ENCODE assay signal across 8 cellular contexts in genomic region chrX:46838482-46838857, GRCh38. TPM values are rescaled to one million over a fixed set of nuclear protein-coding genes. Genes with fewer than 3 reads are reported as not detected.
DNase-seq lines count a peak whose midpoint lies in the region; ATAC-seq lines count a peak whose summit lies in the region.

No MANE protein-coding gene starts in this region.

- H3K4me1 ChIP-seq in right cardiac atrium (ENCODE audit: control insufficient read depth, insufficient read depth, low read length) (no peaks in the 10 kb centered on the region), subcutaneous abdominal adipose tissue (ENCODE audit: control insufficient read depth in 5 of 5, insufficient read depth in 5 of 5, low read length in 5 of 5) (peaks cover 0 to 9% (median 8%) of the 10 kb centered on the region in 5 donors)

- H3K9me3 Mint-ChIP-seq in activated T-cell treated with anti-CD3 and anti-CD28 coated beads, Interleukin-2, amount 50 U/mL, for 4 hours: no peaks in the 10 kb centered on the region
- H3K9me3 Mint-ChIP-seq in activated CD4-positive, alpha-beta memory T cell treated with anti-CD3 and anti-CD28 coated beads, Interleukin-2, amount 10 ng/mL, durations not matched to agents 7 days and 5 days: no peaks in the 10 kb centered on the region

- peaks cover 9% of the 10 kb centered on the region for H3K4me1 Mint-ChIP-seq in activated T-cell treated with anti-CD3 and anti-CD28 coated beads, Interleukin-2, amount 50 U/mL, for 4 hours (ENCODE audit: low read depth)
- H3K4me1 Mint-ChIP-seq in activated CD4-positive, alpha-beta memory T cell treated with anti-CD3 and anti-CD28 coated beads, Interleukin-2, amount 10 ng/mL, durations not matched to agents 7 days and 5 days: peaks cover 9% of the 10 kb centered on the region

- no peak overlapping the region for H3K27ac ChIP-seq in right cardiac atrium (ENCODE audit: low read length)
- H3K27ac ChIP-seq in subcutaneous abdominal adipose tissue (ENCODE audit: low read depth, low read length): no peak overlapping the region

- peak overlapping the region; percentile 97 for H3K4me3 Mint-ChIP-seq in activated T-cell treated with anti-CD3 and anti-CD28 coated beads, Interleukin-2, amount 50 U/mL, for 4 hours
- peak overlapping the region; percentile 96 for H3K4me3 Mint-ChIP-seq in activated CD4-positive, alpha-beta memory T cell treated with anti-CD3 and anti-CD28 coated beads, Interleukin-2, amount 10 ng/mL, durations not matched to agents 7 days and 5 days

- intact Hi-C loops in right cardiac atrium (cut with DNase I): no loop called here

- 18% methylated on average over 1 of the region's 1 CpG for WGBS in right cardiac atrium

- no peaks in the 10 kb centered on the region for H3K9me3 ChIP-seq in right cardiac atrium (ENCODE audit: control insufficient read depth, low read length)
- H3K9me3 ChIP-seq in subcutaneous abdominal adipose tissue (ENCODE audit: control insufficient read depth in 5 of 5, low read length in 5 of 5): peaks cover 0 to 3% (median 0%) of the 10 kb centered on the region in 5 donors

- no peak for DNase-seq in activated T-cell treated with anti-CD3 and anti-CD28 coated beads, Interleukin-2, amount 50 U/mL, for 4 hours
- DNase-seq in activated T-cell treated with anti-CD3 and anti-CD28 coated beads, Interleukin-2, amount 50 U/mL, for 1 hour: no peak
- DNase-seq in activated CD4-positive, alpha-beta memory T cell treated with anti-CD3 and anti-CD28 coated beads, Interleukin-2, amount 10 ng/mL, durations not matched to agents 7 days and 5 days: no peak
- no peak for DNase-seq in right cardiac atrium
- no peak for DNase-seq in NCI-H748 treated with DMSO at 0.1 percent for 48 hours (lab: John Stamatoyannopoulos, UW)
- no peak for DNase-seq in mesenteric fat pad (ENCODE audit: low spot score)

- CTCF ChIA-PET in activated CD4-positive, alpha-beta memory T cell treated with anti-CD3 and anti-CD28 coated beads, Interleukin-2, amount 10 ng/mL, durations not matched to agents 7 days and 5 days (lab: Charles Lee): interaction anchor here (0.7 kb wide), 1 partner anchor 42 kb away, joined by 3 read pairs; no protein-coding TSS in a partner anchor

- H3K27me3 ChIP-seq in right cardiac atrium (ENCODE audit: control insufficient read depth, insufficient read depth) (no peaks in the 10 kb centered on the region), subcutaneous abdominal adipose tissue (ENCODE audit: control insufficient read depth in 5 of 5, insufficient read depth in 4 of 5, low read length in 5 of 5) (no peaks in the 10 kb centered on the region)

- H3K4me3 ChIP-seq in right cardiac atrium (ENCODE audit: low read length) (peak overlapping the region; percentile 10), subcutaneous abdominal adipose tissue (ENCODE audit: low read depth in 1 of 5, low read length in 5 of 5) (peak overlapping the region in 3 of 5 donors; percentile 71 to 87 (median 75))

- H3K27ac Mint-ChIP-seq in activated CD4-positive, alpha-beta memory T cell treated with anti-CD3 and anti-CD28 coated beads, Interleukin-2, amount 10 ng/mL, durations not matched to agents 7 days and 5 days: no peak overlapping the region

- H3K36me3 Mint-ChIP-seq in activated T-cell treated with anti-CD3 and anti-CD28 coated beads, Interleukin-2, amount 50 U/mL, for 4 hours (ENCODE audit: insufficient read depth): no peaks in the 10 kb centered on the region
- H3K36me3 Mint-ChIP-seq in activated CD4-positive, alpha-beta memory T cell treated with anti-CD3 and anti-CD28 coated beads, Interleukin-2, amount 10 ng/mL, durations not matched to agents 7 days and 5 days (ENCODE audit: low read depth): peaks cover 3% of the 10 kb centered on the region

- no peak overlapping the region for H3K9ac ChIP-seq in subcutaneous abdominal adipose tissue (ENCODE audit: low read length in 5 of 5)

- no peaks in the 10 kb centered on the region for H3K27me3 Mint-ChIP-seq in activated T-cell treated with anti-CD3 and anti-CD28 coated beads, Interleukin-2, amount 50 U/mL, for 4 hours (ENCODE audit: low read depth)
- H3K27me3 Mint-ChIP-seq in activated CD4-positive, alpha-beta memory T cell treated with anti-CD3 and anti-CD28 coated beads, Interleukin-2, amount 10 ng/mL, durations not matched to agents 7 days and 5 days: no peaks in the 10 kb centered on the region

- H3K36me3 ChIP-seq in subcutaneous abdominal adipose tissue (ENCODE audit: control insufficient read depth in 5 of 5, insufficient read depth in 5 of 5, low read length in 5 of 5): no peaks in the 10 kb centered on the region

- POLR2A ChIA-PET in activated CD4-positive, alpha-beta memory T cell treated with anti-CD3 and anti-CD28 coated beads, Interleukin-2, amount 10 ng/mL, durations not matched to agents 7 days and 5 days (lab: Charles Lee): interaction anchor here (0.7 to 1.2 kb wide), 2 partner anchors 74 to 391 kb away, joined by 3 read pairs; no protein-coding TSS in a partner anchor

- ATAC-seq in activated T-cell treated with anti-CD3 and anti-CD28 coated beads, Interleukin-2, amount 50 U/mL, for 4 hours: no peak
- ATAC-seq in right cardiac atrium: no peak
- ATAC-seq in HG02970 (IDR thresholded peaks at IDR 0.05; ENCODE audit: low FRiP score, unreplicated experiment): no peak

RNA-seq across cellular contexts. Expression of gene RP2, which starts 1.6 kb away (rescaled TPM):
- total RNA-seq in activated T-cell treated with anti-CD3 and anti-CD28 coated beads, Interleukin-2, amount 50 U/mL, for 4 hours: 1 to 10 TPM; 4.7 to 5.5 (median 4.9) TPM
- 10 to 100 TPM in 1 of 2 experiments, 1 to 10 TPM in 1; 9.8 to 10.8 TPM for total RNA-seq in activated CD4-positive, alpha-beta memory T cell treated with anti-CD3 and anti-CD28 coated beads, Interleukin-2, amount 10 ng/mL, durations not matched to agents 7 days and 5 days
- total RNA-seq in right cardiac atrium (1 to 10 TPM; 3.4 to 6.5 (median 5.1) TPM), mesenteric fat pad (15.0 TPM)
- 2.9 TPM for polyA plus RNA-seq in right cardiac atrium
